8 cellular contexts compared by ENCODE assay signal in the genomic region with DNA sequence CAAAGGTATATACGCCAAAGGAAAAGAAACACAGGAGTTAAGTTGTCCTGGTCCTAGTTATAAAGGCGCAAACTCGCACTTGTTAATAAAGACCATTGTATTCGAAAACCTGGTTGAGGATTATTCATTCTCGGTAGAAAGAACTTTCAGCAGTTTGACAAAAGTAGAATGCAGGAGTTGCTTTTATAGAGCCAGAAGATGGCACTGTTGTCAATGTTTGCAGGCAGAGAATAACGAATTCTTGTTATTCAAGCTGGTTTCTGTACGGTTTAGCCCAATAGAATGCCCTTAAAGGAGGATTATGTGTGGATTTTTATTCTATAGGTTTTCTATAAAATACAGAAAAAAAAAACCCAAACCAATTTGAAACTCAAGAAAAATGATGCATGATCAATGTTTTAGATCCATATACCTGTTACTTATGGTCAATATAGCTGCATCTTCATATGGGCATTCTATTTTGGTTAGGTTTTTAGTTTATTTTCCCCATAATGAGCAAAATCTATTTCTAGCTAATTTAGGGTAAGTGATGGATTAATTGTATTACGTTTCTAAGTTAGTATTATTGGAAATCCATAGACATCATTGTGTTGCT.
DNase-seq lines count a peak whose midpoint lies in the region; ATAC-seq lines count a peak whose summit lies in the region.

No MANE protein-coding gene starts in this region.

- peak; percentile 61 for DNase-seq in GM03348 (ENCODE audit: low spot score)
- DNase-seq in NCI-H345 treated with DMSO at 0.1 percent for 48 hours (lab: John Stamatoyannopoulos, UW; ENCODE audit: unreplicated experiment): peak; percentile 68
- DNase-seq in astrocyte of the hippocampus (ENCODE audit: low read depth, low spot score): peak; percentile 74
- DNase-seq in kidney tubule cell (ENCODE audit: low spot score): peak; percentile 48
- DNase-seq in activated T-cell treated with anti-CD3 and anti-CD28 coated beads, Interleukin-2, amount 50 U/mL, for 48 hours: no peak
- no peak for DNase-seq in HuH-7.5 (ENCODE audit: low spot score)

- ATAC-seq in HG02870 (IDR thresholded peaks at IDR 0.05; ENCODE audit: unreplicated experiment): peak; percentile 70
- no peak for ATAC-seq in GM18520 (IDR thresholded peaks at IDR 0.05; ENCODE audit: unreplicated experiment)

Comparison
In these comparisons a context has a peak if more than half of its experiments do, and no peak if none do; other contexts are left out.
1. DNase-seq: peak in GM03348 (single experiment), NCI-H345 treated with DMSO at 0.1 percent for 48 hours (single experiment), astrocyte of the hippocampus (single experiment) and kidney tubule cell (single experiment); none in activated T-cell treated with anti-CD3 and anti-CD28 coated beads, Interleukin-2, amount 50 U/mL, for 48 hours (0 of 2) and HuH-7.5 (single experiment).